Comparison of ENCODE assay signal across 10 cellular contexts in genomic region chr5:798505-799138, GRCh38. TPM values are rescaled to one million over a fixed set of nuclear protein-coding genes. Genes with fewer than 3 reads are reported as not detected.
DNase-seq lines count a peak whose midpoint lies in the region; ATAC-seq, FAIRE-seq and TF ChIP-seq lines count a peak whose summit lies in the region.
"Not testable (repeated sequence)": the region's sequence is repeated elsewhere in the genome, so short reads cannot be mapped to it uniquely, and the experiment has no call there.
"Had no signal": no experiment of that assay in that cellular context is flagged by ENCODE, and none has a peak within 500 bp of the region (broad histone marks: within the 10 kb centered on the region; RNA-seq: fewer than 3 reads in every experiment).

No MANE protein-coding gene starts in this region.

- H3K27ac ChIP-seq in GM23338 (ENCODE audit: low read depth); HepG2 (ENCODE audit: extremely low read length, insufficient read depth, low read length): not testable (repeated sequence)
- H3K27ac ChIP-seq in Karpas-422 (ENCODE audit: low read length), result peak overlapping the region; percentile 71

- intact Hi-C loops in HepG2 (cut with micrococcal nuclease; ENCODE audit: unreplicated experiment), result loop anchor here (5.0 kb wide), 1 partner anchor 86 kb away; no protein-coding TSS in a partner anchor

- not testable (repeated sequence) for H3F3A ChIP-seq in GM23338 (replicated peaks; ENCODE audit: low read depth)

- not testable (repeated sequence) for H3K36me3 ChIP-seq in GM23338 (ENCODE audit: insufficient read depth); Karpas-422 (ENCODE audit: insufficient read depth, low read length); HepG2 (replicated peaks in 1 of 2; ENCODE audit: control insufficient read depth in 1 of 2, insufficient read depth in 2 of 2, low read length in 2 of 2)

- not testable (repeated sequence) for TF ChIP-seq EP300 in HepG2 (IDR thresholded peaks at IDR 0.05; ENCODE audit: low read depth in 2 of 2, low read length in 2 of 2); HepG2 (CRISPR knock-in tag; IDR thresholded peaks at IDR 0.05; ENCODE audit: borderline replicate concordance)

- H3K27ac Mint-ChIP-seq in GM23338, WTC11: not testable (repeated sequence)

- ATAC-seq in GM23338, result peak; percentile 36
- ATAC-seq in WTC11, result peak; percentile 49; the same call in 1 of the 2 replicates
- ATAC-seq in HepG2, result peak; percentile 47; the same call in 2 of the 3 replicates
- peak; percentile 7 for ATAC-seq in stimulated activated naive CD8-positive, alpha-beta T cell treated with anti-CD3 and anti-CD28 coated beads, Interleukin-15, Interleukin-2, amounts not matched to agents 100 U/mL and 50 U/mL, for 24 hours

- 24% methylated on average over 5 of the region's 6 CpGs for WGBS in HepG2 (ENCODE audit: low lambda C conversion rate)

- CTCF ChIA-PET in WTC11 (lab: Charles Lee); HepG2 (lab: Yijun Ruan, JAX; ENCODE audit: low intra/inter-chr PET ratio, low total read pairs): not testable (repeated sequence)

- H4K20me1 ChIP-seq in GM23338 (replicated peaks; ENCODE audit: insufficient read depth); Karpas-422 (ENCODE audit: insufficient read depth, low read depth, low read length); HepG2 (ENCODE audit: insufficient read depth, low read length): not testable (repeated sequence)

- peaks cover 37% of the 10 kb centered on the region for H3K36me3 Mint-ChIP-seq in GM23338 (ENCODE audit: low read depth)
- peaks cover 26% of the 10 kb centered on the region for H3K36me3 Mint-ChIP-seq in WTC11

- H3K4me3 Mint-ChIP-seq in GM23338, WTC11: not testable (repeated sequence)

- H3K4me1 Mint-ChIP-seq in GM23338, result not testable (repeated sequence)
- H3K4me1 Mint-ChIP-seq in WTC11, result peaks cover 12% of the 10 kb centered on the region

- H3K9me3 Mint-ChIP-seq in GM23338, result peaks cover 20% of the 10 kb centered on the region
- peaks cover 36% of the 10 kb centered on the region for H3K9me3 Mint-ChIP-seq in WTC11

- H3K9me2 ChIP-seq in GM23338 (ENCODE audit: insufficient read depth); Karpas-422 (replicated peaks; ENCODE audit: insufficient read depth, low read length): not testable (repeated sequence)

- not testable (repeated sequence) for BruUV-seq in HepG2 (replicated peaks; lab: Mats Ljungman, UMichigan)

- not testable (repeated sequence) for H3K79me2 ChIP-seq in GM23338 (replicated peaks; ENCODE audit: insufficient read depth); Karpas-422 (ENCODE audit: low read length); HepG2 (ENCODE audit: insufficient read depth, low read length)

- not testable (repeated sequence) for H3K27me3 Mint-ChIP-seq in GM23338 (ENCODE audit: insufficient read depth, low read depth, poor library complexity)
- peaks cover 30% of the 10 kb centered on the region for H3K27me3 Mint-ChIP-seq in WTC11 (ENCODE audit: low read depth)

- H3K9ac ChIP-seq in Karpas-422 (ENCODE audit: low read length); HepG2 (ENCODE audit: insufficient read depth, low read depth, low read length): not testable (repeated sequence)

- not testable (repeated sequence) for TF ChIP-seq RAD21 in HepG2 (CRISPR knock-in tag; IDR thresholded peaks at IDR 0.05)

- not testable (repeated sequence) for H3K4me2 ChIP-seq in GM23338; Karpas-422 (ENCODE audit: low read depth, low read length, poor library complexity, severe bottlenecking); HepG2 (ENCODE audit: low read depth, low read length)

- TF ChIP-seq CTCF in GM23338 (conservative IDR thresholded peaks at IDR 0.05; ENCODE audit: low read depth in 2 of 2); WTC11 (IDR thresholded peaks at IDR 0.05); HepG2 (CRISPR knock-in tag; IDR thresholded peaks at IDR 0.05): not testable (repeated sequence)

- DNase-seq in GM23338 (ENCODE audit: low spot score); WTC11 (ENCODE audit: low spot score); HepG2 (ENCODE audit: low spot score); stimulated activated naive CD8-positive, alpha-beta T cell treated with anti-CD3 and anti-CD28 coated beads, Interleukin-15, Interleukin-2, amounts not matched to agents 100 U/mL and 50 U/mL, for 24 hours: not testable (repeated sequence)
- DNase-seq in Karpas-422 (peak; percentile 70), NCI-H526 treated with DMSO at 0.1 percent for 48 hours (lab: John Stamatoyannopoulos, UW) (peak; percentile 85), amniotic epithelial cell (ENCODE audit: low read depth) (peak; percentile 44), left kidney (ENCODE audit: low read depth, low spot score) (peak; percentile 47)

- TF ChIP-seq POLR2A in HepG2 (IDR thresholded peaks at IDR 0.05; ENCODE audit: insufficient read depth in 1 of 2, low read depth in 2 of 2, low read length in 2 of 2), result not testable (repeated sequence)

- H3K9me3 ChIP-seq in Karpas-422 (ENCODE audit: low read length); HepG2 (ENCODE audit: low read length): not testable (repeated sequence)

- POLR2A ChIA-PET in WTC11 (lab: Charles Lee); HepG2 (lab: Yijun Ruan, JAX): not testable (repeated sequence)

- H3K4me1 ChIP-seq in GM23338 (ENCODE audit: insufficient read depth); HepG2 (ENCODE audit: insufficient read depth, low read length): not testable (repeated sequence)
- H3K4me1 ChIP-seq in Karpas-422 (ENCODE audit: low read length), result peaks cover 20% of the 10 kb centered on the region

- peak; percentile 81 for FAIRE-seq in HepG2 (lab: Jason Lieb, UNC)

- in situ Hi-C loops in HepG2 (cut with HindIII; ENCODE audit: extremely low pct_ligation_motif_present, low pct_unique_long_range_greater_than_20kb), result loop anchor here (5.0 kb wide), 1 partner anchor 81 kb away; no protein-coding TSS in a partner anchor

- H2AFZ ChIP-seq in GM23338; Karpas-422 (ENCODE audit: low read length); HepG2 (ENCODE audit: low read length): not testable (repeated sequence)

- H3K27me3 ChIP-seq in GM23338 (ENCODE audit: insufficient read depth); Karpas-422 (ENCODE audit: low read length); HepG2 (ENCODE audit: control insufficient read depth in 1 of 2, insufficient read depth in 2 of 2, low read length in 2 of 2): not testable (repeated sequence)

- not testable (repeated sequence) for H3K4me3 ChIP-seq in GM23338; Karpas-422 (ENCODE audit: low read length); HepG2 (replicated peaks in 1 of 3; ENCODE audit: insufficient read depth in 1 of 3, low read depth in 2 of 3, low read length in 3 of 3)

RNA-seq across cellular contexts. Expression of gene ZDHHC11B, which starts 14.1 kb away (rescaled TPM):
- total RNA-seq in GM23338 (2014; rRNA removed; shearing (Covaris generic)), result 1.2 and 1.3 TPM in 2 replicates
- polyA plus RNA-seq in GM23338 (2016; fragmentation: Nextera tagmentation; extraction: Ambion mirVana) (0.83 and 0.89 TPM in 2 replicates), HepG2 (2011; rRNA removed) (0.07 and 0.12 TPM in 2 replicates)
- total RNA-seq in Karpas-422 (2014; rRNA removed; shearing (Covaris generic); ENCODE audit: low replicate concordance), result 0.34 and 1.5 TPM in 2 replicates
- total RNA-seq in WTC11 (2021) (2.3 to 4.4 TPM (median 3.1 TPM) in 3 replicates), HepG2 (2016; rRNA removed; fragmentation: Illumina TruSeq; extraction: Trizol) (0.11 TPM in 1 of 2 replicates, not detected in the other)
- not detected in 2 replicates for total RNA-seq in HepG2 (2016; cell fraction: cytosol; rRNA removed; fragmentation: Illumina TruSeq; extraction: Trizol; ENCODE audit: low read depth)
- 0.04 TPM in 1 of 2 replicates, not detected in the other for total RNA-seq in HepG2 (2016; cell fraction: insoluble cytoplasmic fraction; rRNA removed; fragmentation: Illumina TruSeq; extraction: Trizol)
- total RNA-seq in HepG2 (2016; cell fraction: membrane; rRNA removed; fragmentation: Illumina TruSeq; extraction: Trizol), result 0.21 TPM in 1 of 2 replicates, not detected in the other
- total RNA-seq in HepG2 (2016; cell fraction: nucleus; rRNA removed; fragmentation: Illumina TruSeq; extraction: Trizol), result 0.40 and 1.0 TPM in 2 replicates
- polyA plus RNA-seq in HepG2 (2011; cell fraction: cytosol; rRNA removed), result 0.09 TPM in 1 of 2 replicates, not detected in the other
- polyA plus RNA-seq in HepG2 (2011; cell fraction: nucleus; rRNA removed), result 0.83 and 1.8 TPM in 2 replicates
- polyA plus RNA-seq in HepG2 (2012), result 0.39 and 0.59 TPM in 2 replicates
- polyA plus RNA-seq in HepG2 (2016; cell fraction: cytosol; fragmentation: Illumina TruSeq; extraction: Trizol; ENCODE audit: low read depth), result not detected in 2 replicates
- polyA plus RNA-seq in HepG2 (2016; cell fraction: insoluble cytoplasmic fraction; fragmentation: Illumina TruSeq; extraction: Trizol; ENCODE audit: low read depth), result 0.14 TPM in 1 of 2 replicates, not detected in the other
- not detected in 2 replicates for polyA plus RNA-seq in HepG2 (2016; cell fraction: membrane; fragmentation: Illumina TruSeq; extraction: Trizol; ENCODE audit: low read depth)
- 0.71 and 0.88 TPM in 2 replicates for polyA plus RNA-seq in HepG2 (2016; cell fraction: nucleus; fragmentation: Illumina TruSeq; extraction: Trizol; ENCODE audit: insufficient read depth, low read depth)
- 1.9 and 3.5 TPM in 2 replicates for polyA minus RNA-seq in HepG2 (2011; rRNA and poly(A)+ RNA removed; ENCODE audit: low replicate concordance)
- 0.62 TPM in 1 of 2 replicates, not detected in the other for polyA minus RNA-seq in HepG2 (2011; cell fraction: cytosol; rRNA and poly(A)+ RNA removed)
- 0.64 and 1.2 TPM in 2 replicates for polyA minus RNA-seq in HepG2 (2011; cell fraction: nucleus; rRNA and poly(A)+ RNA removed)
- polyA plus RNA-seq: CD14-positive monocyte; CD8-positive, alpha-beta memory T cell had no signal

RNA-seq across cellular contexts. Expression of gene ZDHHC11, which starts 52.2 kb away (rescaled TPM):
- total RNA-seq in GM23338 (2014; rRNA removed; shearing (Covaris generic)), result 21.8 and 29.1 TPM in 2 replicates
- polyA plus RNA-seq in GM23338 (2016; fragmentation: Nextera tagmentation; extraction: Ambion mirVana), result 5.1 and 8.0 TPM in 2 replicates
- 10.8 and 15.7 TPM in 2 replicates for total RNA-seq in Karpas-422 (2014; rRNA removed; shearing (Covaris generic); ENCODE audit: low replicate concordance)
- total RNA-seq in WTC11 (2021), result 21.4 to 37.5 TPM (median 37.3 TPM) in 3 replicates
- 1.4 and 4.0 TPM in 2 replicates for total RNA-seq in HepG2 (2016; rRNA removed; fragmentation: Illumina TruSeq; extraction: Trizol)
- 0.51 and 1.4 TPM in 2 replicates for total RNA-seq in HepG2 (2016; cell fraction: cytosol; rRNA removed; fragmentation: Illumina TruSeq; extraction: Trizol; ENCODE audit: low read depth)
- 0.67 and 5.3 TPM in 2 replicates for total RNA-seq in HepG2 (2016; cell fraction: insoluble cytoplasmic fraction; rRNA removed; fragmentation: Illumina TruSeq; extraction: Trizol)
- 1.5 and 2.0 TPM in 2 replicates for total RNA-seq in HepG2 (2016; cell fraction: membrane; rRNA removed; fragmentation: Illumina TruSeq; extraction: Trizol)
- 8.6 and 9.6 TPM in 2 replicates for total RNA-seq in HepG2 (2016; cell fraction: nucleus; rRNA removed; fragmentation: Illumina TruSeq; extraction: Trizol)
- 2.1 and 2.2 TPM in 2 replicates for polyA plus RNA-seq in HepG2 (2011; rRNA removed)
- polyA plus RNA-seq in HepG2 (2011; cell fraction: cytosol; rRNA removed), result 1.6 and 2.1 TPM in 2 replicates
- polyA plus RNA-seq in HepG2 (2011; cell fraction: nucleus; rRNA removed), result 24.0 and 31.7 TPM in 2 replicates
- 3.2 and 7.4 TPM in 2 replicates for polyA plus RNA-seq in HepG2 (2012)
- polyA plus RNA-seq in HepG2 (2016; cell fraction: cytosol; fragmentation: Illumina TruSeq; extraction: Trizol; ENCODE audit: low read depth), result 0.68 and 0.74 TPM in 2 replicates
- 1.2 and 2.3 TPM in 2 replicates for polyA plus RNA-seq in HepG2 (2016; cell fraction: insoluble cytoplasmic fraction; fragmentation: Illumina TruSeq; extraction: Trizol; ENCODE audit: low read depth)
- polyA plus RNA-seq in HepG2 (2016; cell fraction: membrane; fragmentation: Illumina TruSeq; extraction: Trizol; ENCODE audit: low read depth), result 0.83 and 1.1 TPM in 2 replicates
- polyA plus RNA-seq in HepG2 (2016; cell fraction: nucleus; fragmentation: Illumina TruSeq; extraction: Trizol; ENCODE audit: insufficient read depth, low read depth), result 21.9 and 23.7 TPM in 2 replicates
- polyA minus RNA-seq in HepG2 (2011; rRNA and poly(A)+ RNA removed; ENCODE audit: low replicate concordance), result 7.7 and 72.5 TPM in 2 replicates
- polyA minus RNA-seq in HepG2 (2011; cell fraction: cytosol; rRNA and poly(A)+ RNA removed), result 2.5 TPM in 1 of 2 replicates, not detected in the other
- polyA minus RNA-seq in HepG2 (2011; cell fraction: nucleus; rRNA and poly(A)+ RNA removed), result 12.6 and 14.9 TPM in 2 replicates
- polyA plus RNA-seq: CD14-positive monocyte; CD8-positive, alpha-beta memory T cell had no signal
